ENCODE assay signal across 17 cellular contexts in the genomic region with DNA sequence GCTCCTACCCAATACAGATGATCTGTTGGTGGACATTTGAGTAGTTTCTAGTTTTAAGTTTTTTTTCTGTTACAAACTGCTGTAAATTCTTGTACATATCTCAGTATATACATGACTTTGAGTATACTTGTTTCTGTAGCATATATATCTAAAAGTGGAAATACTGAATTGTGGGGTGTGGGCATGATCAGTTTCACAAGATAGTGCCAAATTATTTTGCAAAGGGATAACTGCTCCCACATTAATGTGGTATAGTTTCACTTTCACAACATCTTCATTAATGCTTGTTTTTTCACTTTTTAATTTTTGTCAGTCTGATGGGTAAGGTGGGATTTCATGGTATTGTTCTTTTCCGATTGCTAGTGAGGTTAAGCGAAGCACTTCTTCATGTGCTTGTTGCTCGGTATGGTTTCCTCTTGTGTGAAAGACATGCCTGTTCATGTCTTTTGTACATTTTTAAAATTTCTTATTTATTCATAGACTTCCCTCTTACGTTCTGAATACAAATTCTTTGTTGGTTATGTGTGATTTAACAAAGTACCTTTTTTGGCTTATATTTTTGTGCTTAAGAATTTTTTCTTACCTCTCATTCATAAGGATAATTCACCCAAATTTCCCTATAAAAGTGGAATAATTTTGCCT.
DNase-seq lines count a peak whose midpoint lies in the region; ATAC-seq and TF ChIP-seq lines count a peak whose summit lies in the region.
"Had no signal": no experiment of that assay in that cellular context is flagged by ENCODE, and none has a peak within 500 bp of the region (broad histone marks: within the 10 kb centered on the region; RNA-seq: fewer than 3 reads in every experiment).

No MANE protein-coding gene starts in this region.

- no peaks in the 10 kb centered on the region for H3K9me3 ChIP-seq in T-helper 17 cell (ENCODE audit: control insufficient read depth, low read length, poor library complexity, severe bottlenecking)
- H3K9me3 ChIP-seq in effector memory CD4-positive, alpha-beta T cell (ENCODE audit: control insufficient read depth, low read length), result no peaks in the 10 kb centered on the region
- no peaks in the 10 kb centered on the region for H3K9me3 ChIP-seq in smooth muscle cell (replicated peaks; ENCODE audit: low read depth)
- H3K9me3 ChIP-seq: pancreas, sigmoid colon had no signal

- no peak overlapping the region for H3K9ac ChIP-seq in smooth muscle cell (ENCODE audit: low read depth)

- peak overlapping the region; percentile 61 for H3K27ac Mint-ChIP-seq in activated T-cell treated with anti-CD3 and anti-CD28 coated beads, Interleukin-2, amount 50 U/mL, for 72 hours
- peak overlapping the region; percentile 96 for H3K27ac Mint-ChIP-seq in T-helper 17 cell
- peak overlapping the region; percentile 14 for H3K27ac Mint-ChIP-seq in stimulated activated naive B cell treated with anti-CD40 and anti-IgM and Interleukin-4, amounts not matched to agents 10 μg/mL and 1 μg/mL and 100 μg/mL, for 72 hours

- H3K36me3 Mint-ChIP-seq in activated T-cell treated with anti-CD3 and anti-CD28 coated beads, Interleukin-2, amount 50 U/mL, for 72 hours (ENCODE audit: insufficient read depth in 2 of 2), result peaks cover 15 to 34% of the 10 kb centered on the region in 2 donors
- peaks cover 8% of the 10 kb centered on the region for H3K36me3 Mint-ChIP-seq in T-helper 17 cell (ENCODE audit: low read depth)
- peaks cover 29 to 56% of the 10 kb centered on the region in 2 donors for H3K36me3 Mint-ChIP-seq in stimulated activated naive B cell treated with anti-CD40 and anti-IgM and Interleukin-4, amounts not matched to agents 10 μg/mL and 1 μg/mL and 100 μg/mL, for 72 hours

- H3K9me3 Mint-ChIP-seq in activated T-cell treated with anti-CD3 and anti-CD28 coated beads, Interleukin-2, amount 50 U/mL, for 72 hours, result no peaks in the 10 kb centered on the region
- H3K9me3 Mint-ChIP-seq in stimulated activated naive B cell treated with anti-CD40 and anti-IgM and Interleukin-4, amounts not matched to agents 10 μg/mL and 1 μg/mL and 100 μg/mL, for 72 hours, result peaks cover 0 to 4% of the 10 kb centered on the region in 2 donors

- peak overlapping the region; percentile 21 for H3K27ac ChIP-seq in effector memory CD4-positive, alpha-beta T cell (ENCODE audit: insufficient read depth, low read length, poor library complexity, severe bottlenecking)
- H3K27ac ChIP-seq in smooth muscle cell (ENCODE audit: low read depth), result no peak overlapping the region
- H3K27ac ChIP-seq: pancreas, sigmoid colon had no signal

- H3K79me2 ChIP-seq in smooth muscle cell (ENCODE audit: low read depth), result peaks cover 3% of the 10 kb centered on the region

- no peaks in the 10 kb centered on the region for H3F3A ChIP-seq in smooth muscle cell (ENCODE audit: low read depth)

- H3K4me1 ChIP-seq in effector memory CD4-positive, alpha-beta T cell (ENCODE audit: control insufficient read depth, insufficient read depth, low read length, poor library complexity, severe bottlenecking), result peaks cover 35% of the 10 kb centered on the region
- no peaks in the 10 kb centered on the region for H3K4me1 ChIP-seq in smooth muscle cell (ENCODE audit: low read depth)
- H3K4me1 ChIP-seq: pancreas, sigmoid colon had no signal

- no peaks in the 10 kb centered on the region for H3K36me3 ChIP-seq in effector memory CD4-positive, alpha-beta T cell (ENCODE audit: control insufficient read depth, insufficient read depth, low read length)
- no peaks in the 10 kb centered on the region for H3K36me3 ChIP-seq in smooth muscle cell (ENCODE audit: low read depth)
- H3K36me3 ChIP-seq: pancreas, sigmoid colon had no signal

- WGBS in smooth muscle cell (ENCODE audit: low lambda C conversion rate), result 88% methylated on average over 4 of the region's 4 CpGs

- no peak for DNase-seq in activated T-cell treated with anti-CD3 and anti-CD28 coated beads, Interleukin-2, amount 50 U/mL, for 72 hours
- DNase-seq in activated T-cell treated with anti-CD3 and anti-CD28 coated beads for 4 hours (no peak), T-helper 17 cell (no peak), NCI-H2081 (lab: John Stamatoyannopoulos, UW) (no peak), smooth muscle cell (lab: John Stamatoyannopoulos, UW; ENCODE audit: unreplicated experiment) (no peak), epidermal melanocyte (ENCODE audit: insufficient read length, low spot score) (no peak)
- DNase-seq in effector memory CD4-positive, alpha-beta T cell, result no peak
- DNase-seq in stimulated activated naive B cell treated with anti-CD40 and anti-IgM and Interleukin-4, amounts not matched to agents 10 μg/mL and 1 μg/mL and 100 μg/mL, for 72 hours, result no peak
- DNase-seq: activated CD8-positive, alpha-beta memory T cell treated with anti-CD3 and anti-CD28 coated beads for 24 hours; effector CD8-positive, alpha-beta T cell; left cardiac atrium; NCI-H1417; NCI-H82; pancreas; sigmoid colon had no signal

- ATAC-seq in activated T-cell treated with anti-CD3 and anti-CD28 coated beads, Interleukin-2, amount 50 U/mL, for 72 hours (replicated peaks in 1 of 2), result peak; percentile 14 to 23
- no peak for ATAC-seq in T-helper 17 cell
- no peak for ATAC-seq in stimulated activated naive B cell treated with anti-CD40 and anti-IgM and Interleukin-4, amounts not matched to agents 10 μg/mL and 1 μg/mL and 100 μg/mL, for 72 hours (replicated peaks)
- ATAC-seq: HCT116, left cardiac atrium, pancreas, SK-N-SH treated with all-trans-retinoic acid at 6 μM for 48 hours had no signal

- no peak overlapping the region for H3K4me3 ChIP-seq in effector memory CD4-positive, alpha-beta T cell (ENCODE audit: insufficient read depth, low read depth, low read length, poor library complexity, severe bottlenecking)
- no peak overlapping the region for H3K4me3 ChIP-seq in smooth muscle cell
- H3K4me3 ChIP-seq: pancreas, sigmoid colon had no signal

- TF ChIP-seq CTCF in smooth muscle cell (IDR thresholded peaks at IDR 0.05; ENCODE audit: borderline replicate concordance, insufficient read depth, poor library complexity, severe bottlenecking), result no peak

- no peaks in the 10 kb centered on the region for H3K27me3 ChIP-seq in effector memory CD4-positive, alpha-beta T cell (replicated peaks; ENCODE audit: control insufficient read depth, insufficient read depth, low read length, poor library complexity, severe bottlenecking)
- no peaks in the 10 kb centered on the region for H3K27me3 ChIP-seq in smooth muscle cell (ENCODE audit: low read depth)
- H3K27me3 ChIP-seq: pancreas, sigmoid colon had no signal

- H2AFZ ChIP-seq in smooth muscle cell (ENCODE audit: low read depth), result no peak overlapping the region

- H3K4me1 Mint-ChIP-seq in activated T-cell treated with anti-CD3 and anti-CD28 coated beads, Interleukin-2, amount 50 U/mL, for 72 hours (ENCODE audit: low read depth), result peaks cover 87% of the 10 kb centered on the region
- peaks cover 55% of the 10 kb centered on the region for H3K4me1 Mint-ChIP-seq in T-helper 17 cell
- H3K4me1 Mint-ChIP-seq in stimulated activated naive B cell treated with anti-CD40 and anti-IgM and Interleukin-4, amounts not matched to agents 10 μg/mL and 1 μg/mL and 100 μg/mL, for 72 hours, result peaks cover 29 to 69% of the 10 kb centered on the region in 2 donors

- no peaks in the 10 kb centered on the region for H3K27me3 Mint-ChIP-seq in activated T-cell treated with anti-CD3 and anti-CD28 coated beads, Interleukin-2, amount 50 U/mL, for 72 hours (ENCODE audit: low read depth)
- no peaks in the 10 kb centered on the region for H3K27me3 Mint-ChIP-seq in T-helper 17 cell
- H3K27me3 Mint-ChIP-seq in stimulated activated naive B cell treated with anti-CD40 and anti-IgM and Interleukin-4, amounts not matched to agents 10 μg/mL and 1 μg/mL and 100 μg/mL, for 72 hours, result no peaks in the 10 kb centered on the region

- H4K20me1 ChIP-seq in smooth muscle cell (ENCODE audit: low read depth), result no peaks in the 10 kb centered on the region

- H3K4me3 Mint-ChIP-seq in activated T-cell treated with anti-CD3 and anti-CD28 coated beads, Interleukin-2, amount 50 U/mL, for 72 hours, result peak overlapping the region; percentile 13 to 42
- peak overlapping the region; percentile 76 for H3K4me3 Mint-ChIP-seq in T-helper 17 cell
- no peak overlapping the region for H3K4me3 Mint-ChIP-seq in stimulated activated naive B cell treated with anti-CD40 and anti-IgM and Interleukin-4, amounts not matched to agents 10 μg/mL and 1 μg/mL and 100 μg/mL, for 72 hours

- no peak overlapping the region for H3K4me2 ChIP-seq in smooth muscle cell

Comparison
In these comparisons a context has a peak if more than half of its experiments do, and no peak if none do; other contexts are left out.
1. ATAC-seq: peak in activated T-cell treated with anti-CD3 and anti-CD28 coated beads, Interleukin-2, amount 50 U/mL, for 72 hours (2 of 2); none in T-helper 17 cell (single experiment) and stimulated activated naive B cell treated with anti-CD40 and anti-IgM and Interleukin-4, amounts not matched to agents 10 μg/mL and 1 μg/mL and 100 μg/mL, for 72 hours (0 of 2).
2. H3K27ac Mint-ChIP-seq: peak in every context shown above with its lines; median percentile 96 in T-helper 17 cell; 61 in activated T-cell treated with anti-CD3 and anti-CD28 coated beads, Interleukin-2, amount 50 U/mL, for 72 hours; 14 in stimulated activated naive B cell treated with anti-CD40 and anti-IgM and Interleukin-4, amounts not matched to agents 10 μg/mL and 1 μg/mL and 100 μg/mL, for 72 hours.
3. H3K4me3 Mint-ChIP-seq: peak in activated T-cell treated with anti-CD3 and anti-CD28 coated beads, Interleukin-2, amount 50 U/mL, for 72 hours (2 of 2) and T-helper 17 cell (single experiment); none in stimulated activated naive B cell treated with anti-CD40 and anti-IgM and Interleukin-4, amounts not matched to agents 10 μg/mL and 1 μg/mL and 100 μg/mL, for 72 hours (0 of 2).